Comparison of ENCODE assay signal across 8 cellular contexts in the genomic region with DNA sequence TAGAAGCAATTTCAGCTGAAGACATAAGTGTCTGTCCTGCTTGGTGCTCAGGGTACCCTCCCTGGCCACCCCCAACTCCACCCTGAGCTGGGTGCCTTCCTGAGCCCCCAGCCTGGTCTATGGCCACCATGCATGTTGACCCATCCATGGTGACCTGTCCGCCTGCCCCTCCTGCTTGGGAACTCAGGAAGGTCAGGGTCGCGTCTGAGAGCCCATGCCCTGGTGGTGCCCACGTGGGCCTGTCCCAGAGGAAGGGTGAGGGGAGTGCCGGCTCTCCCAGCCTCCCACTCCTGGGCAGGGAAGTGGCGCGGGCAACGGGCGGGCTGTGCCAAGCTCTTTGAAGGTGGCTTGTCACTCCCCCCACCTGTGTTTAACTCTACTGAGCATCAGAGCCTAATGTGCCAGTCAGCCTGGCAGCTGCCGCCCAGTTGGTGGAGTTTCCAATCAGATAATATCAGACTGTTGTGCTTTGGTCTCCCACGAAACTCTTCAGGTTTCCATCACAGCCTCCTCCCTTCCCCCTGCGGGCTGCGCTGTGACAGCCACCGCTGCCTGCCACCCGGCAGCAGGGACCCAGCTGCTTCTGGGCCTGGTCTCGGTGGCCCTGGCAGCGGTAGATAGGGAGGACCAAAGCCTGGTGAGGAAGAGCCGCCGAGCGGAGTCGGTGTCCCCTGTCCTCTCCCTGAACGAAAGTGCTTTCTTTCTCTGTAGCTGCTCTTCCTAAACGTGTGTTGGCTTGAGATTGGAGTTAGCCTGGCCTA. TPM values are rescaled to one million over a fixed set of nuclear protein-coding genes. Genes with fewer than 3 reads are reported as not detected.
A peak's percentile ranks its signal among the peaks of the same experiment; 100 is the strongest.
DNase-seq lines count a peak whose midpoint lies in the region; ATAC-seq, FAIRE-seq and TF ChIP-seq lines count a peak whose summit lies in the region.

No MANE protein-coding gene starts in this region.

- peaks cover 0 to 7% of the 10 kb centered on the region in 2 donors for H3K36me3 Mint-ChIP-seq in stimulated activated naive B cell treated with anti-CD40 and anti-IgM and Interleukin-4, amounts not matched to agents 10 μg/mL and 1 μg/mL and 100 μg/mL, for 72 hours

- H3K27me3 Mint-ChIP-seq in stimulated activated naive B cell treated with anti-CD40 and anti-IgM and Interleukin-4, amounts not matched to agents 10 μg/mL and 1 μg/mL and 100 μg/mL, for 72 hours = no peaks in the 10 kb centered on the region

- H3K4me1 Mint-ChIP-seq in stimulated activated naive B cell treated with anti-CD40 and anti-IgM and Interleukin-4, amounts not matched to agents 10 μg/mL and 1 μg/mL and 100 μg/mL, for 72 hours = peaks cover 62 to 89% of the 10 kb centered on the region in 2 donors

- DNase-seq in HT-29 (ENCODE audit: low spot score) (peak; percentile 75), left cardiac atrium (peak; percentile 35), foreskin melanocyte (no peak), H54 (ENCODE audit: insufficient read length, low spot score) (no peak)
- peak; percentile 71 for DNase-seq in activated CD8-positive, alpha-beta memory T cell treated with anti-CD3 and anti-CD28 coated beads for 24 hours
- DNase-seq in stimulated activated naive B cell treated with anti-CD40 and anti-IgM and Interleukin-4, amounts not matched to agents 10 μg/mL and 1 μg/mL and 100 μg/mL, for 72 hours = peak; percentile 41

- TF ChIP-seq POLR2A in H54 (IDR thresholded peaks at IDR 0.05; ENCODE audit: low read depth, low read length) = no peak

- peak overlapping the region; percentile 96 for H3K27ac Mint-ChIP-seq in stimulated activated naive B cell treated with anti-CD40 and anti-IgM and Interleukin-4, amounts not matched to agents 10 μg/mL and 1 μg/mL and 100 μg/mL, for 72 hours

- intact Hi-C loops in left cardiac atrium (cut with DNase I) = no loop called here

- no peaks in the 10 kb centered on the region for H3K9me3 Mint-ChIP-seq in stimulated activated naive B cell treated with anti-CD40 and anti-IgM and Interleukin-4, amounts not matched to agents 10 μg/mL and 1 μg/mL and 100 μg/mL, for 72 hours

- ATAC-seq in left cardiac atrium (no peak), HG03280 (IDR thresholded peaks at IDR 0.05; ENCODE audit: unreplicated experiment) (no peak), GM21528 (IDR thresholded peaks at IDR 0.05; ENCODE audit: low FRiP score, unreplicated experiment) (no peak)
- peak; percentile 44 to 47 for ATAC-seq in stimulated activated naive B cell treated with anti-CD40 and anti-IgM and Interleukin-4, amounts not matched to agents 10 μg/mL and 1 μg/mL and 100 μg/mL, for 72 hours (replicated peaks)

- no peak for FAIRE-seq in H54 (lab: Jason Lieb, UNC)

- peak overlapping the region; percentile 87 to 93 for H3K4me3 Mint-ChIP-seq in stimulated activated naive B cell treated with anti-CD40 and anti-IgM and Interleukin-4, amounts not matched to agents 10 μg/mL and 1 μg/mL and 100 μg/mL, for 72 hours

RNA-seq across cellular contexts. Expression of gene SH3BP2, which starts 4.8 kb away (rescaled TPM):
- total RNA-seq in HT-29 (2014; rRNA removed; shearing (Covaris generic)) = 122 and 166 TPM in 2 replicates
- total RNA-seq in left cardiac atrium = 10 to 100 TPM; 28.3 to 28.5 TPM

RNA-seq across cellular contexts. Expression of gene TNIP2, which starts 41.6 kb away (rescaled TPM):
- 99.9 and 119 TPM in 2 replicates for total RNA-seq in HT-29 (2014; rRNA removed; shearing (Covaris generic))
- total RNA-seq in left cardiac atrium = 10 to 100 TPM; 23.2 to 31.4 TPM

RNA-seq across cellular contexts. Expression of gene ADD1, which starts 45.9 kb away (rescaled TPM):
- total RNA-seq in HT-29 (2014; rRNA removed; shearing (Covaris generic)) = 125 and 167 TPM in 2 replicates
- 100 to 1,000 TPM; 200 to 209 TPM for total RNA-seq in left cardiac atrium

Comparison
In these comparisons a context has a peak if more than half of its experiments do, and no peak if none do; other contexts are left out.
1. DNase-seq: peak in HT-29 (single experiment), activated CD8-positive, alpha-beta memory T cell treated with anti-CD3 and anti-CD28 coated beads for 24 hours (single experiment), left cardiac atrium (single experiment) and stimulated activated naive B cell treated with anti-CD40 and anti-IgM and Interleukin-4, amounts not matched to agents 10 μg/mL and 1 μg/mL and 100 μg/mL, for 72 hours (single experiment); none in foreskin melanocyte (single experiment) and H54 (single experiment).
2. ATAC-seq: peak in stimulated activated naive B cell treated with anti-CD40 and anti-IgM and Interleukin-4, amounts not matched to agents 10 μg/mL and 1 μg/mL and 100 μg/mL, for 72 hours (2 of 2); none in left cardiac atrium (0 of 2), HG03280 (single experiment) and GM21528 (single experiment).